Comparison of ENCODE assay signal across 8 cellular contexts in the genomic region with DNA sequence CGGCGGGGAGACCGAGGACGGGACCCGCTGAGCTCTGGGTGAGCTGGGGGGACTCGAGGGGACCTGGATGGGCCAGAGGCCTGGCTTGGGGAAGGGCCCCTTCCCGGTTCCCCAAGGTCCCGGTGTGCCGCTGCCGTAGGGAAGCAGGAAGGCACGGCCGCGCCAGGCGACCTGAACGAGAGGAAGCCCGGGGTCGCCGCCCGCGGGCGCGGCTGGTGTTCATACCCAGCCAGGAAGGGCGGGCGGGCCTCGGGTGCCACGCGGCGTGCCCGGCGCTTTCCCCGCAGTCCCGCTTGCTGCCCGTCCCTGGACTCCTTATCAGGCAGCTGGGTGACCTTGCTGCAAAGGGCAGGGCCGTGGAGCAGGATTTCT. TPM values are rescaled to one million over a fixed set of nuclear protein-coding genes. Genes with fewer than 3 reads are reported as not detected.
DNase-seq lines count a peak whose midpoint lies in the region; ATAC-seq, FAIRE-seq and TF ChIP-seq lines count a peak whose summit lies in the region.

No MANE protein-coding gene starts in this region.

- RAD21 ChIA-PET in GM12878 (lab: Charles Lee; ENCODE audit: unreplicated experiment), result interaction anchor here (0.6 to 2.7 kb wide), 7 partner anchors 13 to 202 kb away, joined by 3 to 9 read pairs (median 5); a partner anchor contains a TSS

- H3K27me3 Mint-ChIP-seq in IgD-negative memory B cell (no peaks in the 10 kb centered on the region), memory B cell (no peaks in the 10 kb centered on the region), type B pancreatic cell (no peaks in the 10 kb centered on the region)

- no peak overlapping the region for H3K27ac ChIP-seq in GM12878 (ENCODE audit: control insufficient read depth, insufficient read depth)

- DNase-seq in GM13976 (ENCODE audit: low spot score) (peak; percentile 59), GM12878 (ENCODE audit: low read depth, low spot score) (no peak), memory B cell (ENCODE audit: low spot score in 2 of 2) (peak in 1 of 2 donors; percentile 31), type B pancreatic cell (ENCODE audit: extremely low spot score, unreplicated experiment) (no peak), NCI-H2171 treated with DMSO at 0.1 percent for 48 hours (lab: John Stamatoyannopoulos, UW) (no peak), lower leg skin (ENCODE audit: low spot score in 2 of 2) (no peak)

- H3K36me3 Mint-ChIP-seq in IgD-negative memory B cell (no peaks in the 10 kb centered on the region), memory B cell (no peaks in the 10 kb centered on the region), type B pancreatic cell (no peaks in the 10 kb centered on the region)

- SMC1A ChIA-PET in GM12878 (lab: Charles Lee; ENCODE audit: uncharacterized antibody, unreplicated experiment), result interaction anchor here (1.4 to 1.6 kb wide), 2 partner anchors 138 to 202 kb away, joined by 3 to 6 read pairs; no protein-coding TSS in a partner anchor

- peak overlapping the region; percentile 71 to 85 (median 82) for H3K4me3 Mint-ChIP-seq in IgD-negative memory B cell
- H3K4me3 Mint-ChIP-seq in memory B cell, result peak overlapping the region; percentile 70
- peak overlapping the region; percentile 5 for H3K4me3 Mint-ChIP-seq in type B pancreatic cell

- H3K79me2 ChIP-seq in GM12878 (ENCODE audit: control insufficient read depth, insufficient read depth, low read length), result no peaks in the 10 kb centered on the region

- TF ChIP-seq POLR2A in GM12878 (IDR thresholded peaks at IDR 0.05; ENCODE audit: low read depth, low read length), result no peak
- no peak for TF ChIP-seq POLR2A in lower leg skin (IDR thresholded peaks at IDR 0.05)

- H3K4me3 ChIP-seq in GM12878 (peak overlapping the region; percentile 46; the same call in 1 of the 2 replicates), lower leg skin (ENCODE audit: low read depth, poor library complexity, severe bottlenecking) (no peak overlapping the region)

- TF ChIP-seq EP300 in GM12878 (IDR thresholded peaks at IDR 0.05; ENCODE audit: borderline replicate concordance in 1 of 2, control insufficient read depth in 1 of 2, low read depth in 2 of 2, low read length in 2 of 2), result no peak

- no peak for FAIRE-seq in GM12878 (lab: Jason Lieb, UNC)

- no peak for TF ChIP-seq CTCF in GM13976 (IDR thresholded peaks at IDR 0.05; ENCODE audit: borderline replicate concordance, control extremely low read depth, extremely low read depth, insufficient read depth, missing control alignments)
- no peak for TF ChIP-seq CTCF in GM12878 (IDR thresholded peaks at IDR 0.05 in 2 of 3, conservative IDR thresholded peaks at IDR 0.05 in 1 of 3; ENCODE audit: control insufficient read depth in 2 of 3, extremely low read depth in 1 of 3, insufficient read depth in 1 of 3, low read depth in 3 of 3, low read length in 3 of 3)
- no peak for TF ChIP-seq CTCF in type B pancreatic cell (conservative IDR thresholded peaks at IDR 0.05)
- TF ChIP-seq CTCF in lower leg skin (IDR thresholded peaks at IDR 0.05), result no peak

- WGBS in GM12878 (ENCODE audit: insufficient coverage, insufficient replicate concordance, low lambda C conversion rate, missing lambda C conversion rate), result 2% methylated on average over 10 of the region's 34 CpGs
- WGBS in lower leg skin, 2 donors, result 2 to 6% methylated on average over 31 to 33 of the region's 34 CpGs

- in situ Hi-C loops in GM13976 (cut with MboI; ENCODE audit: low sequenced_read_pairs, unreplicated experiment) (no loop called here), GM12878 (cut with MboI) (no loop called here)

- H3K36me3 ChIP-seq in GM12878 (ENCODE audit: control insufficient read depth in 2 of 2, insufficient read depth in 2 of 2, low read length in 1 of 2), result no peaks in the 10 kb centered on the region

- peaks cover 0 to 4% (median 3%) of the 10 kb centered on the region in 3 donors for H3K4me1 Mint-ChIP-seq in IgD-negative memory B cell
- no peaks in the 10 kb centered on the region for H3K4me1 Mint-ChIP-seq in memory B cell
- H3K4me1 Mint-ChIP-seq in type B pancreatic cell (ENCODE audit: unreplicated experiment), result no peaks in the 10 kb centered on the region

- intact Hi-C loops in GM12878 (cut with micrococcal nuclease; ENCODE audit: unreplicated experiment), result loop anchor here (1.0 to 10.0 kb wide), 7 partner anchors 34 to 278 kb away; a partner anchor contains a TSS
- intact Hi-C loops in lower leg skin (cut with DNase I; ENCODE audit: low total_unique reads), result no loop called here

- H3K9me3 Mint-ChIP-seq in IgD-negative memory B cell (no peaks in the 10 kb centered on the region), memory B cell (no peaks in the 10 kb centered on the region), type B pancreatic cell (no peaks in the 10 kb centered on the region)

- H3K4me2 ChIP-seq in GM12878 (ENCODE audit: control insufficient read depth, insufficient read depth), result peak overlapping the region; percentile 94

- peak overlapping the region; percentile 44; the same call in 1 of the 2 replicates for H3K9ac ChIP-seq in GM12878 (ENCODE audit: control insufficient read depth, insufficient read depth, low read length)

- POLR2A ChIA-PET in GM12878 (lab: Charles Lee), result interaction anchor here (0.5 to 0.6 kb wide), 2 partner anchors 163 to 1929 kb away, joined by 3 read pairs; no protein-coding TSS in a partner anchor

- CTCF ChIA-PET in GM12878 (lab: Yijun Ruan, JAX), result interaction anchor here (0.6 to 2.1 kb wide), 15 partner anchors 11 to 240 kb away, joined by 3 to 12 read pairs (median 4); a partner anchor contains a TSS

- TF ChIP-seq RAD21 in GM12878 (IDR thresholded peaks at IDR 0.05; ENCODE audit: insufficient read depth, low read depth, low read length), result no peak

- H3K4me1 ChIP-seq in GM12878 (ENCODE audit: control insufficient read depth, insufficient read depth, low read length), result no peaks in the 10 kb centered on the region

- H3K9me3 ChIP-seq in GM12878 (replicated peaks; ENCODE audit: control insufficient read depth, insufficient read depth, low read length), result no peaks in the 10 kb centered on the region

- peak overlapping the region; percentile 91 for H2AFZ ChIP-seq in GM12878 (ENCODE audit: control insufficient read depth, low read depth, low read length)

- H3K27ac Mint-ChIP-seq in IgD-negative memory B cell, result no peak overlapping the region
- no peak overlapping the region for H3K27ac Mint-ChIP-seq in memory B cell
- H3K27ac Mint-ChIP-seq in type B pancreatic cell, result no peak overlapping the region

- H4K20me1 ChIP-seq in GM12878 (ENCODE audit: control insufficient read depth, insufficient read depth), result no peaks in the 10 kb centered on the region

- BruUV-seq in GM12878 (replicated peaks; lab: Mats Ljungman, UMichigan), result no TSS peak

- no peaks in the 10 kb centered on the region for H3K27me3 ChIP-seq in GM12878 (replicated peaks in 1 of 2; ENCODE audit: control insufficient read depth in 2 of 2, insufficient read depth in 2 of 2, low read length in 1 of 2)

- ATAC-seq in GM12878, result peak; percentile 23; the same call in 2 of the 3 replicates
- peak; percentile 3 for ATAC-seq in memory B cell (ENCODE audit: low read depth)
- ATAC-seq in HG02852 (IDR thresholded peaks at IDR 0.05; ENCODE audit: unreplicated experiment), result no peak

TF ChIP-seq in GM12878, 131 proteins besides CTCF, POLR2A, EP300 and RAD21:
- 0 out of 2 replicates have a peak, but pooled peaks have one; percentile 21 for TF ChIP-seq EED (IDR thresholded peaks at IDR 0.05; ENCODE audit: low read depth)
- no peak for TF ChIP-seq TCF12 (IDR thresholded peaks at IDR 0.05; ENCODE audit: low read depth, low read length)
- TF ChIP-seq, protein P1, sequence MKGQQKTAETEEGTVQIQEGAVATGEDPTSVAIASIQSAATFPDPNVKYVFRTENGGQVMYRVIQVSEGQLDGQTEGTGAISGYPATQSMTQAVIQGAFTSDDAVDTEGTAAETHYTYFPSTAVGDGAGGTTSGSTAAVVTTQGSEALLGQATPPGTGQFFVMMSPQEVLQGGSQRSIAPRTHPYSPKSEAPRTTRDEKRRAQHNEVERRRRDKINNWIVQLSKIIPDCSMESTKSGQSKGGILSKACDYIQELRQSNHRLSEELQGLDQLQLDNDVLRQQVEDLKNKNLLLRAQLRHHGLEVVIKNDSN (IDR thresholded peaks at IDR 0.05; ENCODE audit: borderline replicate concordance, extremely low read length, insufficient read depth, low read depth, low read length), result no peak
TF ChIP-seq in GM12878: peak in this region for 1.

RNA-seq across cellular contexts. Expression of a gene that starts 38.0 kb away (rescaled TPM):
- 3.0 TPM for polyA plus RNA-seq in IgD-negative memory B cell
- 4.1 and 5.4 TPM in 2 replicates for total RNA-seq in GM12878 (2013; cell fraction: nucleolus; rRNA removed)
- 5.3 and 7.3 TPM in 2 replicates for total RNA-seq in GM12878 (2014; rRNA removed)
- 3.7 and 4.3 TPM in 2 replicates for total RNA-seq in GM12878 (2014; rRNA removed; fragmentation: Illumina TruSeq; extraction: Trizol)
- total RNA-seq in GM12878 (2021), result 13.9 and 16.0 TPM in 2 replicates
- polyA plus RNA-seq in GM12878 (2011; ENCODE audit: low read depth), result 2.7 TPM
- 1.2 and 3.1 TPM in 2 replicates for polyA plus RNA-seq in GM12878 (2011; rRNA removed)
- 4.1 and 5.7 TPM in 2 replicates for polyA plus RNA-seq in GM12878 (2011; cell fraction: cytosol; rRNA removed)
- 3.1 and 4.1 TPM in 2 replicates for polyA plus RNA-seq in GM12878 (2011; cell fraction: nucleus; rRNA removed)
- polyA plus RNA-seq in GM12878 (2012), result 7.0 and 7.8 TPM in 2 replicates
- polyA plus RNA-seq in GM12878 (2014; fragmentation: Illumina TruSeq; extraction: Trizol), result 2.9 and 6.2 TPM in 2 replicates
- polyA plus RNA-seq in GM12878 (2014; fragmentation: Nextera tagmentation; extraction: Ambion mirVana), result under 1 TPM; 0.03 to 0.13 TPM
- polyA plus RNA-seq in GM12878 (2014; rRNA removed), result 10.2 and 10.3 TPM in 2 replicates
- 1 to 10 TPM in 1 of 2 experiments, under 1 TPM in 1; 0.24 to 2.4 TPM for polyA plus RNA-seq in GM12878 (2016; fragmentation: Nextera tagmentation; extraction: Ambion mirVana)
- polyA minus RNA-seq in GM12878 (2011; rRNA and poly(A)+ RNA removed), result 2.8 and 7.4 TPM in 2 replicates
- polyA minus RNA-seq in GM12878 (2011; cell fraction: cytosol; rRNA and poly(A)+ RNA removed), result 2.5 and 3.3 TPM in 2 replicates
- polyA minus RNA-seq in GM12878 (2011; cell fraction: nucleus; rRNA and poly(A)+ RNA removed), result 1.5 and 3.7 TPM in 2 replicates
- 17.4 and 17.6 TPM in 2 replicates for total RNA-seq in type B pancreatic cell (ENCODE audit: low replicate concordance)
- 10 to 100 TPM; 10.6 to 18.7 (median 15.4) TPM for total RNA-seq in lower leg skin

Comparison
In these comparisons a context has a peak if more than half of its experiments do, and no peak if none do; other contexts are left out.
1. H3K4me3 Mint-ChIP-seq: peak in every context shown above with its lines; median percentile 82 in IgD-negative memory B cell; 70 in memory B cell; 5 in type B pancreatic cell.